Comparison of ENCODE assay signal across 1 cellular context in genomic region chr16:48632137-48632774, GRCh38.
A peak's percentile ranks its signal among the peaks of the same experiment; 100 is the strongest.
TF ChIP-seq lines count a peak whose summit lies in the region.

No MANE protein-coding gene starts in this region.

TF ChIP-seq in HepG2, 621 proteins besides CTCF, POLR2A, EP300 and RAD21 (continued from another document and continues in another):
- TF ChIP-seq ZNF512B (CRISPR knock-in tag; IDR thresholded peaks at IDR 0.05; ENCODE audit: borderline replicate concordance): no peak
- TF ChIP-seq NR2F2 (IDR thresholded peaks at IDR 0.05; ENCODE audit: borderline replicate concordance, low read depth): no peak
- TF ChIP-seq PAXIP1 (CRISPR knock-in tag; conservative IDR thresholded peaks at IDR 0.05): 0 out of 2 replicates have a peak, but pooled peaks have one; percentile 58
- TF ChIP-seq ZNF160 (CRISPR knock-in tag; IDR thresholded peaks at IDR 0.05): peak; percentile 52; the same call in 1 of the 2 replicates
- no peak for TF ChIP-seq ZNF547 (CRISPR knock-in tag; IDR thresholded peaks at IDR 0.05)
- TF ChIP-seq FUBP1 (CRISPR knock-in tag; IDR thresholded peaks at IDR 0.05; ENCODE audit: borderline replicate concordance): no peak
- TF ChIP-seq ZNF275 (CRISPR knock-in tag; IDR thresholded peaks at IDR 0.05; ENCODE audit: borderline replicate concordance): no peak
- TF ChIP-seq ATF5 (CRISPR knock-in tag; IDR thresholded peaks at IDR 0.05; ENCODE audit: low read depth): no peak
- TF ChIP-seq ZSCAN5A (CRISPR knock-in tag; IDR thresholded peaks at IDR 0.05; ENCODE audit: borderline replicate concordance): 0 out of 2 replicates have a peak, but pooled peaks have one; percentile 36
- no peak for TF ChIP-seq ZNF276 (CRISPR knock-in tag; IDR thresholded peaks at IDR 0.05; ENCODE audit: low read depth)
- TF ChIP-seq ZNF614 (CRISPR knock-in tag; IDR thresholded peaks at IDR 0.05; ENCODE audit: borderline replicate concordance): peak; percentile 69; the same call in 1 of the 2 replicates
- no peak for TF ChIP-seq KAT7 (CRISPR knock-in tag; IDR thresholded peaks at IDR 0.05; ENCODE audit: borderline replicate concordance)
- TF ChIP-seq U2AF1 (optimal IDR thresholded peaks at IDR 0.05; ENCODE audit: low read depth, low read length): no peak
- peak; percentile 32; the same call in 1 of the 2 replicates for TF ChIP-seq ZNF792 (CRISPR knock-in tag; IDR thresholded peaks at IDR 0.05)
- no peak for TF ChIP-seq NFE2 (CRISPR knock-in tag; IDR thresholded peaks at IDR 0.05)
- no peak for TF ChIP-seq ARID3A (IDR thresholded peaks at IDR 0.05; ENCODE audit: low read depth, low read length)
- TF ChIP-seq NFE2L1 (CRISPR knock-in tag; IDR thresholded peaks at IDR 0.05; ENCODE audit: borderline replicate concordance): no peak
- no peak for TF ChIP-seq PRMT3 (CRISPR knock-in tag; IDR thresholded peaks at IDR 0.05; ENCODE audit: borderline replicate concordance, low read depth)
- TF ChIP-seq ZNF33B (CRISPR knock-in tag; IDR thresholded peaks at IDR 0.05): no peak
- TF ChIP-seq HCFC1 (IDR thresholded peaks at IDR 0.05; ENCODE audit: low read depth, low read length): no peak
- no peak for TF ChIP-seq ZNF496 (CRISPR knock-in tag; IDR thresholded peaks at IDR 0.05; ENCODE audit: insufficient replicate concordance)
- TF ChIP-seq HOXD1 (CRISPR knock-in tag; IDR thresholded peaks at IDR 0.05): no peak
- no peak for TF ChIP-seq PATZ1 (CRISPR knock-in tag; IDR thresholded peaks at IDR 0.05)
- no peak for TF ChIP-seq MATR3 (CRISPR knock-in tag; IDR thresholded peaks at IDR 0.05)
- no peak for TF ChIP-seq AHR (CRISPR knock-in tag; IDR thresholded peaks at IDR 0.05)
- TF ChIP-seq ATF6 (CRISPR knock-in tag; conservative IDR thresholded peaks at IDR 0.05): no peak
- no peak for TF ChIP-seq RXRB (CRISPR knock-in tag; IDR thresholded peaks at IDR 0.05; ENCODE audit: borderline replicate concordance)
- no peak for TF ChIP-seq ESRRA (CRISPR knock-in tag; IDR thresholded peaks at IDR 0.05; ENCODE audit: low read depth)
- no peak for TF ChIP-seq ZNF326 (CRISPR knock-in tag; IDR thresholded peaks at IDR 0.05; ENCODE audit: borderline replicate concordance)
- no peak for TF ChIP-seq STAT6 (CRISPR knock-in tag; IDR thresholded peaks at IDR 0.05; ENCODE audit: borderline replicate concordance)
- no peak for TF ChIP-seq NR2F1 (CRISPR knock-in tag; IDR thresholded peaks at IDR 0.05)
- no peak for TF ChIP-seq ZNF703 (CRISPR knock-in tag; IDR thresholded peaks at IDR 0.05; ENCODE audit: borderline replicate concordance)
